21 cellular contexts compared by ENCODE assay signal in the genomic region with DNA sequence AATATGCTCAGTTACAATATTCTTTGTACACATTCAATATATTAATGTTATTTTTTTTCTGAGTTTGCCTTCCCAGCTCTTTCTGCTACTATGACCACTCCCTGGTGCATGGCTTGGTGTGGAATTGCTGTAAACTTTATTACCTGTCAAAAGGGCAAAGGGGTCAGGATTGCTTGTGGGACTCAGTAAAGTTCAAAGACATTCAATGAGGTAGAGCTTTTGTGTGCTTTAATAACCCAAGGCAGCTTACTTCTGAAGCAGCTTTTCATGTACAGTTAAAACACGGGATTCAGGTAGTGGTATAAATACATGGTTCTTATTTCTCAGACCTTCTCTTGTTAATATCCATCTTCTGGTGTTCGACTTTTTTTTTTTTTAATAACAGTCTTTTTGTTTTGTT.
DNase-seq lines count a peak whose midpoint lies in the region; TF ChIP-seq lines count a peak whose summit lies in the region.
"Had no signal": no experiment of that assay in that cellular context is flagged by ENCODE, and none has a peak within 500 bp of the region (broad histone marks: within the 10 kb centered on the region; RNA-seq: fewer than 3 reads in every experiment).

No MANE protein-coding gene starts in this region.

- no peak overlapping the region for H2BK5ac ChIP-seq in H9 (ENCODE audit: insufficient read length, low read length)

- H3K9ac ChIP-seq in OCI-LY1 (ENCODE audit: low read length) (peak overlapping the region; percentile 49), smooth muscle cell (ENCODE audit: low read depth) (no peak overlapping the region), H9 (ENCODE audit: extremely low read depth, insufficient read length, low read length) (no peak overlapping the region)
- H3K9ac ChIP-seq: GM23248 had no signal

- no peak overlapping the region for H4K91ac ChIP-seq in H9 (ENCODE audit: insufficient read length, low read depth, low read length)

- intact Hi-C loops in CD4-positive, alpha-beta memory T cell (cut with micrococcal nuclease), result no loop called here

- H2BK20ac ChIP-seq in H9 (ENCODE audit: low read depth, low read length, poor library complexity, severe bottlenecking), result no peak overlapping the region

- H3K4ac ChIP-seq in H9 (ENCODE audit: low read depth, low read length), result no peak overlapping the region

- no peaks in the 10 kb centered on the region for H3K9me3 Mint-ChIP-seq in HFFc6
- no peaks in the 10 kb centered on the region for H3K9me3 Mint-ChIP-seq in H9
- peaks cover 0 to 2% (median 0%) of the 10 kb centered on the region in 8 donors for H3K9me3 Mint-ChIP-seq in CD4-positive, alpha-beta memory T cell

- CTCF ChIA-PET in CD4-positive, alpha-beta memory T cell (lab: Charles Lee; ENCODE audit: partially characterized antibody), result no interaction called here

- no peak overlapping the region for H3K14ac ChIP-seq in H9 (ENCODE audit: insufficient read depth, low read length)

- H3K36me3 ChIP-seq in OCI-LY1 (ENCODE audit: insufficient read depth, low read length) (no peaks in the 10 kb centered on the region), smooth muscle cell (ENCODE audit: low read depth) (no peaks in the 10 kb centered on the region)
- no peaks in the 10 kb centered on the region for H3K36me3 ChIP-seq in CD4-positive, alpha-beta memory T cell (ENCODE audit: insufficient read depth, low read length)

- POLR2A ChIA-PET in CD4-positive, alpha-beta memory T cell (lab: Charles Lee; ENCODE audit: partially characterized antibody), result no interaction called here

- H3K27ac ChIP-seq in OCI-LY1 (ENCODE audit: low read depth, low read length, poor library complexity, severe bottlenecking) (peak overlapping the region; percentile 89), smooth muscle cell (ENCODE audit: low read depth) (peak overlapping the region; percentile 81), H9 (ENCODE audit: insufficient read length, low read depth, low read length) (no peak overlapping the region)
- H3K27ac ChIP-seq in CD4-positive, alpha-beta memory T cell (ENCODE audit: low read depth, low read length), result no peak overlapping the region
- H3K27ac ChIP-seq: GM23248 had no signal

- H3K27me3 ChIP-seq in OCI-LY1 (ENCODE audit: insufficient read depth, low read length) (no peaks in the 10 kb centered on the region), smooth muscle cell (ENCODE audit: low read depth) (no peaks in the 10 kb centered on the region), H9 (ENCODE audit: insufficient read depth, low read length) (no peaks in the 10 kb centered on the region; the same call in none of the 2 replicates)
- H3K27me3 ChIP-seq in CD4-positive, alpha-beta memory T cell (ENCODE audit: insufficient read depth, low read length), result no peaks in the 10 kb centered on the region

- no peak overlapping the region for H4K5ac ChIP-seq in H9 (ENCODE audit: insufficient read length, low read depth, low read length)

- no peaks in the 10 kb centered on the region for H3K23me2 ChIP-seq in H9 (ENCODE audit: insufficient read length, low read depth, low read length, poor library complexity, severe bottlenecking)

- 0 out of 2 replicates have a peak overlapping the region, but pooled peaks have one; percentile 32 for H3K27ac Mint-ChIP-seq in HFFc6
- H3K27ac Mint-ChIP-seq in H9, result no peak overlapping the region
- no peak overlapping the region for H3K27ac Mint-ChIP-seq in CD4-positive, alpha-beta memory T cell
- H3K27ac Mint-ChIP-seq: B cell had no signal

- H3K9me3 ChIP-seq in OCI-LY1 (ENCODE audit: low read length) (no peaks in the 10 kb centered on the region), smooth muscle cell (replicated peaks; ENCODE audit: low read depth) (no peaks in the 10 kb centered on the region), H9 (ENCODE audit: control insufficient read depth, low read depth, low read length) (no peaks in the 10 kb centered on the region)
- H3K9me3 ChIP-seq in CD4-positive, alpha-beta memory T cell (ENCODE audit: control insufficient read depth in 1 of 2, low read length in 2 of 2), result no peaks in the 10 kb centered on the region

- no peaks in the 10 kb centered on the region for H3F3A ChIP-seq in OCI-LY1 (ENCODE audit: insufficient read depth, low read length)
- H3F3A ChIP-seq in smooth muscle cell (ENCODE audit: low read depth), result peaks cover 10% of the 10 kb centered on the region

- H3K4me1 ChIP-seq in OCI-LY1 (ENCODE audit: insufficient read depth, low read length, severe bottlenecking) (peaks cover 88% of the 10 kb centered on the region), smooth muscle cell (ENCODE audit: low read depth) (peaks cover 42% of the 10 kb centered on the region), H9 (ENCODE audit: insufficient read depth, low read length) (peaks cover 3% of the 10 kb centered on the region; the same call in 1 of the 2 replicates)
- no peaks in the 10 kb centered on the region for H3K4me1 ChIP-seq in CD4-positive, alpha-beta memory T cell (ENCODE audit: insufficient read depth, low read length)

- peaks cover 52% of the 10 kb centered on the region for H3K36me3 Mint-ChIP-seq in HFFc6 (ENCODE audit: low read depth)
- H3K36me3 Mint-ChIP-seq in H9 (ENCODE audit: insufficient read depth in 1 of 3, low read depth in 3 of 3), result no peaks in the 10 kb centered on the region
- no peaks in the 10 kb centered on the region for H3K36me3 Mint-ChIP-seq in CD4-positive, alpha-beta memory T cell

- no peak overlapping the region for H2AK5ac ChIP-seq in H9 (ENCODE audit: insufficient read length, low read length)

- no peak overlapping the region for H4K8ac ChIP-seq in H9 (replicated peaks; ENCODE audit: insufficient read length, low read depth, low read length)

- H4K20me1 ChIP-seq in OCI-LY1 (ENCODE audit: insufficient read depth, low read length) (no peaks in the 10 kb centered on the region), smooth muscle cell (ENCODE audit: low read depth) (no peaks in the 10 kb centered on the region), H9 (ENCODE audit: control insufficient read depth, insufficient read depth, insufficient read length) (no peaks in the 10 kb centered on the region)

- no peaks in the 10 kb centered on the region for H3K9me2 ChIP-seq in OCI-LY1 (ENCODE audit: low read depth, low read length)

- H3K4me3 ChIP-seq in OCI-LY1 (ENCODE audit: low read depth, low read length, poor library complexity, severe bottlenecking) (peak overlapping the region; percentile 57), smooth muscle cell (no peak overlapping the region)
- H3K4me3 ChIP-seq in CD4-positive, alpha-beta memory T cell (ENCODE audit: low read length in 2 of 2), result no peak overlapping the region
- H3K4me3 ChIP-seq: GM23248, K562 had no signal

- no peak overlapping the region for H2AFZ ChIP-seq in OCI-LY1 (ENCODE audit: low read length)
- H2AFZ ChIP-seq in smooth muscle cell (ENCODE audit: low read depth), result no peak overlapping the region
- no peak overlapping the region for H2AFZ ChIP-seq in H9 (ENCODE audit: low read length)
- H2AFZ ChIP-seq: GM23248 had no signal

- H2BK120ac ChIP-seq in H9 (ENCODE audit: low read depth, low read length, poor library complexity, severe bottlenecking), result no peak overlapping the region

- H3K79me2 ChIP-seq in OCI-LY1 (ENCODE audit: insufficient read depth, low read length) (no peaks in the 10 kb centered on the region), smooth muscle cell (ENCODE audit: low read depth) (no peaks in the 10 kb centered on the region), H9 (ENCODE audit: insufficient read depth, low read length) (no peaks in the 10 kb centered on the region)

- no peaks in the 10 kb centered on the region for H3K79me1 ChIP-seq in H9 (ENCODE audit: insufficient read depth, low read depth, low read length, poor library complexity, severe bottlenecking)

- no peak overlapping the region for H3T11ph ChIP-seq in H9 (ENCODE audit: low read length)

- TF ChIP-seq CTCF in HFFc6 (IDR thresholded peaks at IDR 0.05) (no peak), OCI-LY1 (IDR thresholded peaks at IDR 0.05; ENCODE audit: low read length) (no peak), smooth muscle cell (IDR thresholded peaks at IDR 0.05; ENCODE audit: borderline replicate concordance, insufficient read depth, poor library complexity, severe bottlenecking) (no peak), H9 (conservative IDR thresholded peaks at IDR 0.05) (no peak), GM10266 (IDR thresholded peaks at IDR 0.05; ENCODE audit: control insufficient read depth, insufficient read depth, low read depth, missing control alignments) (no peak)

- H3K4me1 Mint-ChIP-seq in HFFc6 (ENCODE audit: low read depth) (peaks cover 96% of the 10 kb centered on the region), H9 (peaks cover 18 to 30% of the 10 kb centered on the region in 2 experiments)
- H3K4me1 Mint-ChIP-seq in CD4-positive, alpha-beta memory T cell, result no peaks in the 10 kb centered on the region
- H3K4me1 Mint-ChIP-seq: B cell had no signal

- no peak overlapping the region for H2BK12ac ChIP-seq in H9 (ENCODE audit: insufficient read length, low read depth, low read length)

- no peak overlapping the region for H3K23ac ChIP-seq in H9 (ENCODE audit: insufficient read length, low read depth, low read length)

- H3K56ac ChIP-seq in H9 (ENCODE audit: insufficient read length, low read depth, low read length), result no peak overlapping the region

- H3K27me3 Mint-ChIP-seq in HFFc6 (ENCODE audit: insufficient read depth), result peaks cover 2% of the 10 kb centered on the region
- peaks cover 21% of the 10 kb centered on the region for H3K27me3 Mint-ChIP-seq in H9 (ENCODE audit: low read depth)
- peaks cover 5 to 6% of the 10 kb centered on the region in 2 donors for H3K27me3 Mint-ChIP-seq in CD4-positive, alpha-beta memory T cell

- H3K4me3 Mint-ChIP-seq in HFFc6 (no peak overlapping the region), H9 (no peak overlapping the region)
- no peak overlapping the region for H3K4me3 Mint-ChIP-seq in CD4-positive, alpha-beta memory T cell
- H3K4me3 Mint-ChIP-seq: B cell had no signal

- H2BK15ac ChIP-seq in H9 (ENCODE audit: low read depth, low read length), result no peak overlapping the region

- H3K18ac ChIP-seq in H9 (ENCODE audit: insufficient read length, low read depth, low read length), result no peak overlapping the region

- peak overlapping the region; percentile 71 for H3K4me2 ChIP-seq in OCI-LY1 (ENCODE audit: low read length)
- no peak overlapping the region for H3K4me2 ChIP-seq in smooth muscle cell
- H3K4me2 ChIP-seq in H9 (ENCODE audit: insufficient read depth, insufficient read length, low read length), result no peak overlapping the region

- no peak for DNase-seq in HFFc6
- DNase-seq in left kidney (ENCODE audit: low read depth, low spot score), result peak; percentile 88
- DNase-seq in smooth muscle cell (lab: John Stamatoyannopoulos, UW; ENCODE audit: unreplicated experiment), result no peak
- DNase-seq in H9, result no peak
- no peak for DNase-seq in CD4-positive, alpha-beta memory T cell
- DNase-seq in GM10266 (ENCODE audit: extremely low spot score), result no peak
- DNase-seq: COR-L47, DMS 273 treated with DMSO at 0.1 percent for 48 hours, GM23248, HCEC 1CT, NCI-H187, NCI-H2107, NCI-H2227 treated with DMSO at 0.1 percent for 48 hours, NCI-H510A treated with DMSO at 0.1 percent for 48 hours, NCI-H82, PC-3, RPMI8226, SIG-M5 had no signal

- WGBS in smooth muscle cell (ENCODE audit: low lambda C conversion rate), result 82% methylated on average over 2 of the region's 2 CpGs
- WGBS in H9 (ENCODE audit: extremely low coverage, insufficient read length, low lambda C conversion rate), result no CpG with 5 or more reads among the region's 2 CpGs

Comparison
In these comparisons a context has a peak if more than half of its experiments do, and no peak if none do; other contexts are left out.
1. H3K27ac ChIP-seq: peak in OCI-LY1 (single experiment) and smooth muscle cell (single experiment); none in H9 (single experiment) and CD4-positive, alpha-beta memory T cell (single experiment).